In the genomic region with DNA sequence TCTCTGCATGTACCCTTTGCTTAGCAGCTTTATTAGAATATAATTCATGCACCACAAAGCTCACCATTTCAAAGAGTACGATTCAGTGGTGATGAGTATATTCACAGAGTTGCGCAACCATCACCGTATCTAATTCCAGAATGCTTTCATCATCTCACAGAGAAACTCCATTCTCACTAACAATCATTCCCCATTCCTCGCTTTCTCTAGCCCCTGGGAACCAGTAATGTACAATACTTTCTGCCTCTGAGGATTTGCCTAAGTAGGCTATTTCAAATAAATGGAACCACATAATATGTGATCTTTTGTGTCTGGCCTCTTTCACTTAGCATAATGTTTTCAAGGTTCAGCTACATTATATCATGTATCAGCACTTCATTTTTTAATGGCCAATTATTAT, we compare ENCODE assay signal across 17 cellular contexts.
DNase-seq lines count a peak whose midpoint lies in the region; ATAC-seq, FAIRE-seq and TF ChIP-seq lines count a peak whose summit lies in the region.
"Had no signal": no experiment of that assay in that cellular context is flagged by ENCODE, and none has a peak within 500 bp of the region (broad histone marks: within the 10 kb centered on the region; RNA-seq: fewer than 3 reads in every experiment).

No MANE protein-coding gene starts in this region.

- H3K9me3 Mint-ChIP-seq in HFFc6 = peaks cover 4% of the 10 kb centered on the region
- no peaks in the 10 kb centered on the region for H3K9me3 Mint-ChIP-seq in astrocyte (ENCODE audit: unreplicated experiment)
- H3K9me3 Mint-ChIP-seq in endothelial cell (ENCODE audit: unreplicated experiment) = no peaks in the 10 kb centered on the region
- H3K9me3 Mint-ChIP-seq: activated naive CD8-positive, alpha-beta T cell treated with anti-CD3 and anti-CD28 coated beads, Interleukin-2, amount 50 U/mL, for 24 hours had no signal

- H3K4me1 ChIP-seq in astrocyte (ENCODE audit: insufficient read depth, low read length) = no peaks in the 10 kb centered on the region
- H3K4me1 ChIP-seq: BLaER1 treated with 17β-estradiol and CSF1 and Interleukin-3, amounts not matched to agents 10 nM and 100 nM had no signal

- no peak for TF ChIP-seq CTCF in HFFc6 (IDR thresholded peaks at IDR 0.05)
- no peak for TF ChIP-seq CTCF in astrocyte (IDR thresholded peaks at IDR 0.05; ENCODE audit: insufficient read depth, low read depth, low read length)
- no peak for TF ChIP-seq CTCF in endothelial cell (IDR thresholded peaks at IDR 0.05; ENCODE audit: unreplicated experiment)

- H3K27me3 Mint-ChIP-seq in HFFc6 (ENCODE audit: insufficient read depth) (0 out of 2 replicates have a peak, but pooled peaks cover 1% of the 10 kb centered on the region), astrocyte (ENCODE audit: low read depth, unreplicated experiment) (no peaks in the 10 kb centered on the region), endothelial cell (ENCODE audit: unreplicated experiment) (no peaks in the 10 kb centered on the region)
- H3K27me3 Mint-ChIP-seq: activated naive CD8-positive, alpha-beta T cell treated with anti-CD3 and anti-CD28 coated beads, Interleukin-2, amount 50 U/mL, for 24 hours had no signal

- no peak overlapping the region for H3K9ac ChIP-seq in astrocyte (ENCODE audit: low read length)
- H3K9ac ChIP-seq: BLaER1 treated with 17β-estradiol and CSF1 and Interleukin-3, amounts not matched to agents 10 nM and 100 nM had no signal

- H3K27me3 ChIP-seq in astrocyte (ENCODE audit: insufficient read depth, low read length) = no peaks in the 10 kb centered on the region
- H3K27me3 ChIP-seq: BLaER1 treated with 17β-estradiol and CSF1 and Interleukin-3, amounts not matched to agents 10 nM and 100 nM had no signal

- no peaks in the 10 kb centered on the region for H3K36me3 ChIP-seq in astrocyte (ENCODE audit: insufficient read depth, low read length)

- H3K4me3 Mint-ChIP-seq in HFFc6 (no peak overlapping the region), astrocyte (ENCODE audit: unreplicated experiment) (no peak overlapping the region), endothelial cell (ENCODE audit: unreplicated experiment) (no peak overlapping the region)
- H3K4me3 Mint-ChIP-seq: activated naive CD8-positive, alpha-beta T cell treated with anti-CD3 and anti-CD28 coated beads, Interleukin-2, amount 50 U/mL, for 24 hours; immature natural killer cell had no signal

- peak; percentile 87 for FAIRE-seq in astrocyte (lab: Jason Lieb, UNC)
- FAIRE-seq: GM19239, urothelium cell line had no signal

- H4K20me1 ChIP-seq in astrocyte (ENCODE audit: insufficient read depth, low read length) = no peaks in the 10 kb centered on the region
- H4K20me1 ChIP-seq: BLaER1 treated with 17β-estradiol and CSF1 and Interleukin-3, amounts not matched to agents 10 nM and 100 nM had no signal

- H3K4me1 Mint-ChIP-seq in HFFc6 (ENCODE audit: low read depth) = peaks cover 10% of the 10 kb centered on the region
- H3K4me1 Mint-ChIP-seq in astrocyte (ENCODE audit: low read depth, unreplicated experiment) = peaks cover 14% of the 10 kb centered on the region
- H3K4me1 Mint-ChIP-seq in endothelial cell (ENCODE audit: unreplicated experiment) = no peaks in the 10 kb centered on the region
- H3K4me1 Mint-ChIP-seq: activated naive CD8-positive, alpha-beta T cell treated with anti-CD3 and anti-CD28 coated beads, Interleukin-2, amount 50 U/mL, for 24 hours; immature natural killer cell had no signal

- H3K36me3 Mint-ChIP-seq in HFFc6 (ENCODE audit: low read depth) = no peaks in the 10 kb centered on the region
- H3K36me3 Mint-ChIP-seq in astrocyte (ENCODE audit: low read depth, unreplicated experiment) = no peaks in the 10 kb centered on the region
- no peaks in the 10 kb centered on the region for H3K36me3 Mint-ChIP-seq in endothelial cell (ENCODE audit: low read depth, unreplicated experiment)
- H3K36me3 Mint-ChIP-seq: immature natural killer cell had no signal

- H3K27ac Mint-ChIP-seq in HFFc6 (no peak overlapping the region), astrocyte (ENCODE audit: unreplicated experiment) (no peak overlapping the region), endothelial cell (ENCODE audit: unreplicated experiment) (no peak overlapping the region)
- H3K27ac Mint-ChIP-seq: activated naive CD8-positive, alpha-beta T cell treated with anti-CD3 and anti-CD28 coated beads, Interleukin-2, amount 50 U/mL, for 24 hours; immature natural killer cell had no signal

- peak overlapping the region; percentile 22 for H3K4me2 ChIP-seq in astrocyte (ENCODE audit: low read length)

- no peak for ATAC-seq in GM19395 (IDR thresholded peaks at IDR 0.05; ENCODE audit: unreplicated experiment)
- no peak for ATAC-seq in GM18511 (IDR thresholded peaks at IDR 0.05; ENCODE audit: unreplicated experiment)
- ATAC-seq: activated naive CD8-positive, alpha-beta T cell treated with anti-CD3 and anti-CD28 coated beads, Interleukin-2, amount 50 U/mL, for 24 hours had no signal

- H3K79me2 ChIP-seq in astrocyte (ENCODE audit: insufficient read depth, low read length) = no peaks in the 10 kb centered on the region

- no peaks in the 10 kb centered on the region for H3K9me3 ChIP-seq in astrocyte (ENCODE audit: insufficient read depth, low read depth, low read length)

- H3K4me3 ChIP-seq in astrocyte (ENCODE audit: insufficient read depth, low read depth, low read length) = no peak overlapping the region
- H3K4me3 ChIP-seq: BLaER1 treated with 17β-estradiol and CSF1 and Interleukin-3, amounts not matched to agents 10 nM and 100 nM had no signal

- DNase-seq in AG08395 (ENCODE audit: low spot score) = peak; percentile 54
- peak; percentile 57 for DNase-seq in HFFc6
- DNase-seq in astrocyte (ENCODE audit: low read depth) = peak; percentile 85
- peak; percentile 14 for DNase-seq in iris pigment epithelial cell (ENCODE audit: low read depth)
- DNase-seq in endothelial cell (ENCODE audit: low spot score) = no peak
- no peak for DNase-seq in NOMO-1 treated with dmso at 0.1 percent for 144 hours (lab: John Stamatoyannopoulos, UW; ENCODE audit: unreplicated experiment)
- DNase-seq: activated CD4-positive, CD25-positive, alpha-beta regulatory T cell treated with anti-CD3 and anti-CD28 coated beads, Interleukin-2, amount 50 U/mL, for 72 hours; activated naive CD8-positive, alpha-beta T cell treated with anti-CD3 and anti-CD28 coated beads, Interleukin-2, amount 50 U/mL, for 24 hours; activated T-cell treated with anti-CD3 and anti-CD28 coated beads for 4 hours; cortex of kidney; immature natural killer cell; posterior cingulate gyrus had no signal

- H3K27ac ChIP-seq in astrocyte (ENCODE audit: low read depth, low read length) = no peak overlapping the region
- H3K27ac ChIP-seq: BLaER1 treated with 17β-estradiol and CSF1 and Interleukin-3, amounts not matched to agents 10 nM and 100 nM had no signal

- H2AFZ ChIP-seq in astrocyte (ENCODE audit: low read depth, low read length) = no peak overlapping the region

Comparison
In these comparisons a context has a peak if more than half of its experiments do, and no peak if none do; other contexts are left out.
1. DNase-seq: peak in AG08395 (single experiment), HFFc6 (single experiment), astrocyte (single experiment) and iris pigment epithelial cell (single experiment); none in endothelial cell (single experiment) and NOMO-1 treated with dmso at 0.1 percent for 144 hours (single experiment).